14 cellular contexts compared by ENCODE assay signal in the genomic region with DNA sequence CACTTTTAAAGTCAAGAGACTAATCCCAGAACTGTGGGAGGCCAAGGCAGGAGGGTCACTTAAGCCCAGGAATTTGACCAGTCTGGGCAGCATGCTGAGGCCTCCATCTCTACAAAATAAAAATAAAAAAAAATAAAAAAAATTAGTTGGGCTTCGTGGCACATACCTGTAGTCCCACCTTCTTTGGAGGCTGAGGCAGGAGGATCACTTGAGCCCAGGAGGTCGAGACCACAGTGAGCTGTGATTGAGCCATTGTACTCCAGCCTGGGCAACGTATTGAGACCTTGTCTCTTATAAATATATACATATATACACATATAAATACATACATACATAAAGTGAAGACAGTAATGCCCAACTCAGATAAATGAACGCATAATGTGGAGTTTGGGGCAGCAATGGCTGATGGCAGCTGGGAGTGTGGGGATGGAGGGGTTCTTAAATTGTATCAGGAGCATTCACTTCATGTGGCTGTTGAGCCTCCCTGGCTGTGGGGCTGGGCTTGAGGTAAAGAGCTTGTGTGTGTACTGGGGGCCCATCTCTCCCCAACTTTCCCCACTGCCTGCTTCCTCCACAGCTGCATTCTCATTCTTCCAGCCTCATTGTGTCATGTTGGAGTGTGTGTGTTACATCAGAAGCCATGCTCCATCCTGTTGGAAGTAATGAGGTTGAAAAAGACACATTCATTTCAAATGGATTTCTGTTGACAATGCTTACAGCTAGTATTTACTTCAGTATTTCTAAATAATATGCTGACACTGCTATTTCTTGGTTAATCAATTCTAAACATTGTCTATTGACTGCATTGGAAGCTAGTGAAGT.
"Had no signal": no experiment of that assay in that cellular context is flagged by ENCODE, and none has a peak within 500 bp of the region (broad histone marks: within the 10 kb centered on the region; RNA-seq: fewer than 3 reads in every experiment).

No MANE protein-coding gene starts in this region.

- H3K4me3 ChIP-seq: hepatocyte, left ventricle myocardium inferior, ovary, transverse colon had no signal

- H2AFZ ChIP-seq: hepatocyte had no signal

- H3K4me1 ChIP-seq: left ventricle myocardium inferior, transverse colon had no signal

- H3K79me2 ChIP-seq: hepatocyte had no signal

- H3K4me2 ChIP-seq: hepatocyte had no signal

- H3K27ac ChIP-seq: brain microvascular endothelial cell, hepatocyte, left ventricle myocardium inferior, ovary, transverse colon had no signal

- ATAC-seq: activated CD4-positive, CD25-positive, alpha-beta regulatory T cell treated with anti-CD3 and anti-CD28 coated beads, Interleukin-2, amount 50 U/mL, for 24 hours; activated CD8-positive, alpha-beta T cell treated with anti-CD3 and anti-CD28 coated beads for 36 hours; activated naive CD4-positive, alpha-beta T cell treated with anti-CD3 and anti-CD28 coated beads, Interleukin-2, amount 50 U/mL, for 72 hours; effector memory CD8-positive, alpha-beta T cell; stimulated activated effector memory CD8-positive, alpha-beta T cell treated with anti-CD3 and anti-CD28 coated beads, Interleukin-12 subunit alpha, Interleukin-12 subunit beta, amount 100 ng/mL, for 72 hours had no signal

- DNase-seq: activated CD8-positive, alpha-beta T cell treated with anti-CD3 and anti-CD28 coated beads for 36 hours; brain microvascular endothelial cell; effector memory CD8-positive, alpha-beta T cell; erythroblast; left ventricle myocardium inferior; small intestine; transverse colon had no signal

- H3K9me3 ChIP-seq: transverse colon had no signal

- H3K36me3 ChIP-seq: brain microvascular endothelial cell, left ventricle myocardium inferior, ovary, transverse colon had no signal

- FAIRE-seq: colon, kidney, small intestine had no signal

- H3K27me3 ChIP-seq: brain microvascular endothelial cell, hepatocyte, ovary, transverse colon had no signal
